ENCODE assay signal across 9 cellular contexts in the genomic region with DNA sequence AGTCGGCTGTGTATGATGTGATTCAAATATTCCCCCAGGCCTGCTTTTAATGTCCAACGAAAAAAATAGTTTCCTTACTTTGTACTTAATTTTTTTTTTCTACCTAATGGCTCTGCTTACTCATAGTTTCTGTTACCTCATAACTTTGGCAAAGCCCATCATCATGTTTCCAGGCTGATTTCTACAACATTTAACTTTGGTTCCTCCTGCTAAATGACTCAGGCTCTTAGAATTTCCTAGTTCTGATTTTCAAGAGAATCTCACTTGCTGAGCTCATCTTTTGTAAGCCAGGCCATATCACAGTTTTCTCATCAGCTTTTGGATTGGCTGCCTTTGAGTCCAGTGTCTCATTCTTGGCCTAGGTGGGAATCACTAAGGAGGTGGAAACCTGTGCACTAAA.
A peak's percentile ranks its signal among the peaks of the same experiment; 100 is the strongest.
DNase-seq lines count a peak whose midpoint lies in the region; ATAC-seq, FAIRE-seq and TF ChIP-seq lines count a peak whose summit lies in the region.
"Had no signal": no experiment of that assay in that cellular context is flagged by ENCODE, and none has a peak within 500 bp of the region (broad histone marks: within the 10 kb centered on the region; RNA-seq: fewer than 3 reads in every experiment).

No MANE protein-coding gene starts in this region.

- no peaks in the 10 kb centered on the region for H3K4me1 ChIP-seq in breast epithelium

- H3K4me3 ChIP-seq in breast epithelium, result no peak overlapping the region
- H3K4me3 ChIP-seq: K562 had no signal

- H3K27me3 ChIP-seq in breast epithelium, result no peaks in the 10 kb centered on the region

- H3K9me3 ChIP-seq in breast epithelium, result no peaks in the 10 kb centered on the region

- TF ChIP-seq POLR2A in breast epithelium (IDR thresholded peaks at IDR 0.05), result no peak

- no peak for ATAC-seq in GM21723 (IDR thresholded peaks at IDR 0.05; ENCODE audit: unreplicated experiment)
- ATAC-seq: K562 had no signal

- no peaks in the 10 kb centered on the region for H3K36me3 ChIP-seq in breast epithelium

- FAIRE-seq in HTR-8/SVneo (lab: Jason Lieb, UNC) (no peak), islet of Langerhans (lab: Jason Lieb, UNC) (peak; percentile 71), urothelium cell line (lab: Jason Lieb, UNC) (no peak)
- FAIRE-seq: K562 had no signal

- DNase-seq in HTR-8/SVneo (ENCODE audit: insufficient read length, low spot score) (peak; percentile 79), breast epithelium (ENCODE audit: low spot score in 2 of 2) (no peak), urothelium cell line (ENCODE audit: low spot score) (peak; percentile 69)
- DNase-seq in stimulated activated CD4-positive, alpha-beta T cell treated with anti-CD3 and anti-CD28 coated beads, Interleukin-4, amount 100 ng/mL, for 1 hour, result no peak
- no peak for DNase-seq in activated CD4-positive, alpha-beta T cell treated with anti-CD3 and anti-CD28 coated beads for 48 hours
- DNase-seq: H7 had no signal

- intact Hi-C loops in breast epithelium (cut with DNase I; ENCODE audit: low total_unique reads), result no loop called here

- no peak for TF ChIP-seq CTCF in breast epithelium (IDR thresholded peaks at IDR 0.05)

- peak overlapping the region; percentile 78 to 84 for H3K27ac ChIP-seq in breast epithelium

Comparison
In these comparisons a context has a peak if more than half of its experiments do, and no peak if none do; other contexts are left out.
1. DNase-seq: peak in HTR-8/SVneo (single experiment) and urothelium cell line (single experiment); none in breast epithelium (0 of 2), stimulated activated CD4-positive, alpha-beta T cell treated with anti-CD3 and anti-CD28 coated beads, Interleukin-4, amount 100 ng/mL, for 1 hour (single experiment) and activated CD4-positive, alpha-beta T cell treated with anti-CD3 and anti-CD28 coated beads for 48 hours (single experiment).